ENCODE assay signal across 8 cellular contexts in the genomic region with DNA sequence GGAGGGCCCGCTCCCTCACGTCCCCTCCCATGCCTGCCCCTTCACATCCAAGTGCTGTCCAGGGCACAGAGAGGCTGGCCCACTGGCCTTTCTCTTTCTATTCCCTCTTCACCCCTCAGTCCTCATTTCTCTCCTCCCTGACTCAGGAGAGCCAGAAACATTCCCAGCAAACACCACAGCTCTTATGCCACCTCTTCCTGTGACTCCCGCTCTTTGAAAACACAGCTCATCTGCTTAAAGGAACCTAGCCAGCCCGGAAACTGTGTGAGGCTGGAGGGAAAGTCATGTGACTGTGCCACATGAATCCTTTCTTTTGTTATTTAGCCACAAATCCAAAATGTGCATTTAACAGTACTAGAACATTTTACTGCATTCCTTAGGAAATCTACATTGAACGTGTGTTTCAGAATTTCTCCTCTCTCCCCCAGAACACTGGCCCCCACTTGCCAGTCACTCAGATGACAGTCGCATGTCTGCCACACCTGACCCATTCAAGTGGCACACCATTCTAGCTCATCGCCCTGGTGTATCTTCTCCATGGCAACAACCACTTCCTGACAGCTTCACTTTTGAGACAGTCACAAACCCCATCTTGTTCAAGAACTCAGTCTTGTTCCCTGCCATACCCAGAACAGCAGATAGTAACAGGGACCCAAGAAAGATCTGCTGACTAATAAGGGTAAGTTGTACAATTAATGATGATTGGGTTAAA. TPM values are rescaled to one million over a fixed set of nuclear protein-coding genes. Genes with fewer than 3 reads are reported as not detected.
DNase-seq lines count a peak whose midpoint lies in the region; TF ChIP-seq lines count a peak whose summit lies in the region.

No MANE protein-coding gene starts in this region.

- intact Hi-C loops in Caco-2 (cut with micrococcal nuclease; ENCODE audit: unreplicated experiment) = loop anchor here (10.0 kb wide), 1 partner anchor 1445 kb away; no protein-coding TSS in a partner anchor

- peaks cover 25% of the 10 kb centered on the region for H3K4me1 Mint-ChIP-seq in Caco-2 (ENCODE audit: low read depth, unreplicated experiment)

- H3K9me3 Mint-ChIP-seq in Caco-2 (ENCODE audit: unreplicated experiment) = no peaks in the 10 kb centered on the region

- POLR2A ChIA-PET in Caco-2 (lab: Charles Lee) = no interaction called here

- H3K4me3 ChIP-seq in Caco-2 (ENCODE audit: low read depth, low read length) = no peak overlapping the region

- no peaks in the 10 kb centered on the region; the same call in 1 of the 2 replicates for H3K36me3 ChIP-seq in Caco-2 (ENCODE audit: control insufficient read depth, insufficient read depth, low read length)

- no peak for TF ChIP-seq CTCF in Caco-2 (IDR thresholded peaks at IDR 0.05; ENCODE audit: insufficient read depth in 1 of 2, low read depth in 1 of 2, low read length in 1 of 2, severe bottlenecking in 1 of 2, unreplicated experiment in 1 of 2)

- no peak for DNase-seq in Caco-2
- DNase-seq in HT1080 (ENCODE audit: low read depth) = peak; percentile 48
- peak; percentile 21 for DNase-seq in activated T-cell treated with anti-CD3 and anti-CD28 coated beads for 4 hours
- peak; percentile 22 for DNase-seq in left kidney (ENCODE audit: low read depth, low spot score)
- DNase-seq in stimulated activated naive CD4-positive, alpha-beta T cell treated with Interleukin-2 at 50 U/mL for 16 hours (lab: John Stamatoyannopoulos, UW) = peak; percentile 32
- DNase-seq in A172 (ENCODE audit: low spot score) = no peak
- DNase-seq in amniotic stem cell (lab: John Stamatoyannopoulos, UW) = no peak
- no peak for DNase-seq in retina

- peak overlapping the region; percentile 19 for H3K27ac Mint-ChIP-seq in Caco-2 (ENCODE audit: unreplicated experiment)

- H3K27me3 Mint-ChIP-seq in Caco-2 (ENCODE audit: insufficient read depth, unreplicated experiment) = no peaks in the 10 kb centered on the region

- no peaks in the 10 kb centered on the region for H3K9me3 ChIP-seq in Caco-2

- CTCF ChIA-PET in Caco-2 (lab: Charles Lee) = no interaction called here

- H3K27me3 ChIP-seq in Caco-2 (replicated peaks; ENCODE audit: control insufficient read depth, insufficient read depth, low read length) = no peaks in the 10 kb centered on the region

- BruUV-seq in Caco-2 (replicated peaks; lab: Mats Ljungman, UMichigan) = no TSS peak

- H3K4me1 ChIP-seq in Caco-2 = peaks cover 11% of the 10 kb centered on the region

- no peak overlapping the region for H3K4me3 Mint-ChIP-seq in Caco-2 (ENCODE audit: unreplicated experiment)

- peaks cover 11% of the 10 kb centered on the region for H3K36me3 Mint-ChIP-seq in Caco-2 (ENCODE audit: insufficient read depth, unreplicated experiment)

RNA-seq across cellular contexts. Expression of gene GRB10, which starts 42.8 kb away (rescaled TPM):
- 79.3 and 87.2 TPM in 2 replicates for total RNA-seq in Caco-2 (2022)
- 11.6 and 18.2 TPM in 2 replicates for total RNA-seq in HT1080 (2014; rRNA removed; shearing (Covaris generic))
- 23.3 and 23.7 TPM in 2 replicates for polyA plus RNA-seq in HT1080 (2015; cell fraction: cytosol; rRNA removed)
- polyA plus RNA-seq in HT1080 (2015; cell fraction: nucleus; rRNA removed) = 27.8 and 31.7 TPM in 2 replicates
- 21.4 and 23.1 TPM in 2 replicates for total RNA-seq in A172 (2014; rRNA removed; shearing (Covaris generic))

Comparison
In these comparisons a context has a peak if more than half of its experiments do, and no peak if none do; other contexts are left out.
1. DNase-seq: peak in HT1080 (single experiment), activated T-cell treated with anti-CD3 and anti-CD28 coated beads for 4 hours (single experiment), left kidney (single experiment) and stimulated activated naive CD4-positive, alpha-beta T cell treated with Interleukin-2 at 50 U/mL for 16 hours (single experiment); none in Caco-2 (0 of 2), A172 (single experiment), amniotic stem cell (single experiment) and retina (single experiment).